In genomic region chr12:103944964-103945363, GRCh38 we compare ENCODE assay signal across 11 cellular contexts.
"Had no signal": no experiment of that assay in that cellular context is flagged by ENCODE, and none has a peak within 500 bp of the region (broad histone marks: within the 10 kb centered on the region; RNA-seq: fewer than 3 reads in every experiment).

No MANE protein-coding gene starts in this region.

- H2AFZ ChIP-seq: hepatocyte, neural progenitor cell had no signal

- H3K4me1 ChIP-seq: neural progenitor cell, tibial artery, uterus had no signal

- DNase-seq: activated CD4-positive, CD25-positive, alpha-beta regulatory T cell treated with anti-CD3 and anti-CD28 coated beads, Interleukin-2, amount 50 U/mL, for 72 hours; activated gamma-delta T cell treated with Interleukin-2 at 50 U/mL for 16 hours; central memory CD4-positive, alpha-beta T cell; effector CD8-positive, alpha-beta T cell; ovary; stimulated activated CD4-positive, alpha-beta T cell treated with anti-CD3 and anti-CD28 coated beads, Interleukin-4, amount 100 ng/mL, for 24 hours; tibial artery; uterus had no signal

- H3K27ac ChIP-seq: coronary artery, hepatocyte, neural progenitor cell, ovary, tibial artery, uterus had no signal

- H3K4me2 ChIP-seq: hepatocyte, neural progenitor cell had no signal

- H3K4me3 Mint-ChIP-seq: neural progenitor cell had no signal

- H3K4me1 Mint-ChIP-seq: neural progenitor cell had no signal

- H3K4me3 ChIP-seq: coronary artery, hepatocyte, neural progenitor cell, ovary, tibial artery, uterus had no signal

- H3K36me3 ChIP-seq: ovary had no signal

- H3K27ac Mint-ChIP-seq: neural progenitor cell had no signal

- H3K27me3 ChIP-seq: hepatocyte, neural progenitor cell, ovary, tibial artery, uterus had no signal

- H3K9me3 Mint-ChIP-seq: neural progenitor cell had no signal
